Comparison of ENCODE assay signal across 8 cellular contexts in the genomic region with DNA sequence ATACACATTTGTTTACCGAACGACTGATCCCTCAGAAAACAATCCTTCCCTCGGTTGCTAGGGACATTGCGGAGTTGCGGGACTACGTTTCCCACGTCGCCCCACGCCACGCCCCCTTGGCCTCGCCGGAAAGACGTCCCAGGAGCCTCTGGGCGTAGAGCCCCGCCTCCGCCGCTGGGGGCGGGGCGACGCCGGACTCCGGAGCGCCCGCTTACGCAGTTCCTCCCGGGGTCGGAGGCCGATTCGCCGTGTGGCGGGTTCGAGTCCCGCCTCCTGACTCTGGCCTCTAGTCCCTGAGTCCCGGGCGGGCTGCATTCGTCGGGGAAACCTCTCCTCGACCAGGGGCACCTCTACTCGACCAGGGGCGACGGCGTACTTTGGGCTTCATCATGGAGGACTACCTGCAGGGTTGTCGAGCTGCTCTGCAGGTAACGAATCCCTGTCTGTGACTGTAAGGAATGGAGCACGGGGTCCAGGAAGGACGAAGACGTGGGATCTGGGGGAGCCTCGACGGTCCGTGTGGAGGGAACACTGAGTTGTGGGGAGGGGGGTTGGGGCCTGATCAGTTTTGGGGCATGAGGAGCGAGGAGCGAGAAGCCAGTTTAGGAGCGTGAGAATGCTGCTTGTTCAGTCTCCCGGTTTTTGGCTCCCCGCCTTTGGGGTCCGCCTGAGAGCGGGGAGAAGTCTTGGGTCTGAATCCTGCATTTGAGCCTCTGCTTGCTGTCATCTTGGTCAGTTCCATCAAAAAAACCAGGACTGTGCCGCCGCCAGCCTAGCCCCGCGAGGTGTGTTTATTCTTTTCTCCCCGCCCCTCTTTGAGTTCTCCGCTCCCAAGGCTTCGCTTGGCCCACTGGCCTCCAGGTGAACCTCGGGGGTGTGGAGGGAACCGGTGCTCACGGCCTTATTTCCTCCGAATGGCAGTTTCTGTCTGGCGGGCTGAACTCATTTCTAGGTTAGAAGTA. TPM values are rescaled to one million over a fixed set of nuclear protein-coding genes. Genes with fewer than 3 reads are reported as not detected.
A peak's percentile ranks its signal among the peaks of the same experiment; 100 is the strongest.
DNase-seq lines count a peak whose midpoint lies in the region; ATAC-seq, FAIRE-seq and TF ChIP-seq lines count a peak whose summit lies in the region.

A gene with protein sequence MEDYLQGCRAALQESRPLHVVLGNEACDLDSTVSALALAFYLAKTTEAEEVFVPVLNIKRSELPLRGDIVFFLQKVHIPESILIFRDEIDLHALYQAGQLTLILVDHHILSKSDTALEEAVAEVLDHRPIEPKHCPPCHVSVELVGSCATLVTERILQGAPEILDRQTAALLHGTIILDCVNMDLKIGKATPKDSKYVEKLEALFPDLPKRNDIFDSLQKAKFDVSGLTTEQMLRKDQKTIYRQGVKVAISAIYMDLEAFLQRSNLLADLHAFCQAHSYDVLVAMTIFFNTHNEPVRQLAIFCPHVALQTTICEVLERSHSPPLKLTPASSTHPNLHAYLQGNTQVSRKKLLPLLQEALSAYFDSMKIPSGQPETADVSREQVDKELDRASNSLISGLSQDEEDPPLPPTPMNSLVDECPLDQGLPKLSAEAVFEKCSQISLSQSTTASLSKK (plus strand): TSS at position 206 of the 962 bp plus-strand sequence. CDS start 184 bp downstream, at position 390.

- intact Hi-C loops in spleen (cut with DNase I; ENCODE audit: low total_unique reads), result no loop called here

- no peak for TF ChIP-seq RAD21 in A549 (conservative IDR thresholded peaks at IDR 0.05 in 1 of 2, IDR thresholded peaks at IDR 0.05 in 1 of 2)

- TF ChIP-seq EP300 in A549 (IDR thresholded peaks at IDR 0.05), result no peak

- ATAC-seq in A549 (peak; percentile 84 to 86), GM18907 (IDR thresholded peaks at IDR 0.05; ENCODE audit: unreplicated experiment) (peak; percentile 63), HG03342 (IDR thresholded peaks at IDR 0.05; ENCODE audit: unreplicated experiment) (peak; percentile 81)

- H3K4me1 ChIP-seq in A549 (peaks cover 53% of the 10 kb centered on the region), spleen (peaks cover 41 to 100% (median 88%) of the 10 kb centered on the region in 6 donors)

- POLR2A ChIA-PET in A549 (lab: Yijun Ruan, JAX), result no interaction called here

- no peaks in the 10 kb centered on the region for H3K9me3 ChIP-seq in A549
- no peaks in the 10 kb centered on the region for H3K9me3 ChIP-seq in spleen

- 0 out of 2 replicates have a peak, but pooled peaks have one; percentile 19 for TF ChIP-seq POLR2A in A549 (IDR thresholded peaks at IDR 0.05; ENCODE audit: low read length)
- no peak for TF ChIP-seq POLR2A in spleen (IDR thresholded peaks at IDR 0.05)

- H3K36me3 ChIP-seq in spleen, result peaks cover 0 to 9% (median 0%) of the 10 kb centered on the region in 6 donors

- 3% methylated on average over 38 of the region's 69 CpGs for WGBS in A549 (ENCODE audit: missing lambda C conversion rate)
- WGBS in spleen, 5 donors, result 0 to 1% (median 1%) methylated on average over 53 to 69 of the region's 69 CpGs

- CTCF ChIA-PET in A549 (lab: Yijun Ruan, JAX), result interaction anchor here (0.6 to 1.6 kb wide), 6 partner anchors 22 to 407 kb away, joined by 3 to 4 read pairs (median 3); a partner anchor contains a TSS

- no peaks in the 10 kb centered on the region for H3K27me3 ChIP-seq in spleen (replicated peaks in 1 of 7)

- H3K27ac ChIP-seq in A549 (peak within 1 kb of the TSS; percentile 92 to 95), spleen (peak within 1 kb of the TSS; percentile 84 to 95 (median 90))

- TF ChIP-seq CTCF in A549 (IDR thresholded peaks at IDR 0.05) (no peak), spleen (IDR thresholded peaks at IDR 0.05 in 8 of 11, conservative IDR thresholded peaks at IDR 0.05 in 3 of 11) (peak in 8 of 11 experiments; percentile 15 to 52 (median 40))

- peak; percentile 97 to 100 for DNase-seq in A549 (ENCODE audit: low read depth in 1 of 2, low spot score in 1 of 2)
- peak; percentile 89 for DNase-seq in NCI-H446 treated with DMSO at 0.1 percent for 48 hours (lab: John Stamatoyannopoulos, UW)
- peak; percentile 88 for DNase-seq in activated CD4-positive, CD25-positive, alpha-beta regulatory T cell treated with anti-CD3 and anti-CD28 coated beads, Interleukin-2, amount 50 U/mL, for 16 hours (ENCODE audit: low read depth, low spot score)
- peak; percentile 96 for DNase-seq in central memory CD4-positive, alpha-beta T cell
- peak; percentile 97 for DNase-seq in inferior parietal cortex (ENCODE audit: extremely low spot score)
- peak; percentile 99 for DNase-seq in spleen

- no peak for FAIRE-seq in A549 (lab: Jason Lieb, UNC)

- peak within 1 kb of the TSS; percentile 90 for H3K4me2 ChIP-seq in A549

- H3K4me3 ChIP-seq in A549 (peak within 1 kb of the TSS; percentile 88), spleen (peak within 1 kb of the TSS; percentile 19 to 87 (median 60))

TF ChIP-seq in A549, 52 proteins besides CTCF, POLR2A, EP300 and RAD21 (continues in another document):
- TF ChIP-seq BHLHE40 (IDR thresholded peaks at IDR 0.05; ENCODE audit: low read depth, low read length) (no peak), ZSCAN20 (CRISPR knock-in tag; IDR thresholded peaks at IDR 0.05) (no peak), JUN (IDR thresholded peaks at IDR 0.05) (peak in 1 of 2 experiments; percentile 50; a peak in 1 of 5 replicates), FOSL2 (IDR thresholded peaks at IDR 0.05) (no peak), FOSL2 (CRISPR knock-in tag; IDR thresholded peaks at IDR 0.05) (no peak), MAZ (IDR thresholded peaks at IDR 0.05; ENCODE audit: borderline replicate concordance, low read depth, low read length) (no peak), CBX2 (IDR thresholded peaks at IDR 0.05; ENCODE audit: borderline replicate concordance, low read depth) (no peak), MAFK (IDR thresholded peaks at IDR 0.05; ENCODE audit: partially characterized antibody) (no peak), NPAS2 (CRISPR knock-in tag; IDR thresholded peaks at IDR 0.05; ENCODE audit: borderline replicate concordance) (no peak), PHF8 (IDR thresholded peaks at IDR 0.05; ENCODE audit: borderline replicate concordance, low read depth) (peak; percentile 35; the same call in 1 of the 2 replicates), CBX8 (IDR thresholded peaks at IDR 0.05) (no peak), TFCP2L1 (CRISPR knock-in tag; IDR thresholded peaks at IDR 0.05) (0 out of 2 replicates have a peak, but pooled peaks have one; percentile 35), RFX5 (IDR thresholded peaks at IDR 0.05) (no peak; the same call in 1 of the 2 replicates), SMC3 (IDR thresholded peaks at IDR 0.05) (no peak), CEBPB (IDR thresholded peaks at IDR 0.05) (no peak), RNF2 (IDR thresholded peaks at IDR 0.05; ENCODE audit: borderline replicate concordance, low read depth) (no peak), RARB (CRISPR knock-in tag; IDR thresholded peaks at IDR 0.05) (no peak), MYC (IDR thresholded peaks at IDR 0.05; ENCODE audit: borderline replicate concordance, low read length) (no peak), KDM1A (IDR thresholded peaks at IDR 0.05; ENCODE audit: low read depth) (no peak), NR3C1 (IDR thresholded peaks at IDR 0.05) (no peak), ESRRA (IDR thresholded peaks at IDR 0.05; ENCODE audit: borderline replicate concordance, low read length) (no peak)
- TF ChIP-seq, protein P1, sequence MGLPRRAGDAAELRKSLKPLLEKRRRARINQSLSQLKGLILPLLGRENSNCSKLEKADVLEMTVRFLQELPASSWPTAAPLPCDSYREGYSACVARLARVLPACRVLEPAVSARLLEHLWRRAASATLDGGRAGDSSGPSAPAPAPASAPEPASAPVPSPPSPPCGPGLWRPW (IDR thresholded peaks at IDR 0.05), result no peak
- TF ChIP-seq, protein P2, sequence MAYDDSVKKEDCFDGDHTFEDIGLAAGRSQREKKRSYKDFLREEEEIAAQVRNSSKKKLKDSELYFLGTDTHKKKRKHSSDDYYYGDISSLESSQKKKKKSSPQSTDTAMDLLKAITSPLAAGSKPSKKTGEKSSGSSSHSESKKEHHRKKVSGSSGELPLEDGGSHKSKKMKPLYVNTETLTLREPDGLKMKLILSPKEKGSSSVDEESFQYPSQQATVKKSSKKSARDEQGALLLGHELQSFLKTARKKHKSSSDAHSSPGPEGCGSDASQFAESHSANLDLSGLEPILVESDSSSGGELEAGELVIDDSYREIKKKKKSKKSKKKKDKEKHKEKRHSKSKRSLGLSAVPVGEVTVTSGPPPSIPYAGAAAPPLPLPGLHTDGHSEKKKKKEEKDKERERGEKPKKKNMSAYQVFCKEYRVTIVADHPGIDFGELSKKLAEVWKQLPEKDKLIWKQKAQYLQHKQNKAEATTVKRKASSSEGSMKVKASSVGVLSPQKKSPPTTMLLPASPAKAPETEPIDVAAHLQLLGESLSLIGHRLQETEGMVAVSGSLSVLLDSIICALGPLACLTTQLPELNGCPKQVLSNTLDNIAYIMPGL (CRISPR knock-in tag; IDR thresholded peaks at IDR 0.05; ENCODE audit: borderline replicate concordance), result no peak
- TF ChIP-seq, protein P3, sequence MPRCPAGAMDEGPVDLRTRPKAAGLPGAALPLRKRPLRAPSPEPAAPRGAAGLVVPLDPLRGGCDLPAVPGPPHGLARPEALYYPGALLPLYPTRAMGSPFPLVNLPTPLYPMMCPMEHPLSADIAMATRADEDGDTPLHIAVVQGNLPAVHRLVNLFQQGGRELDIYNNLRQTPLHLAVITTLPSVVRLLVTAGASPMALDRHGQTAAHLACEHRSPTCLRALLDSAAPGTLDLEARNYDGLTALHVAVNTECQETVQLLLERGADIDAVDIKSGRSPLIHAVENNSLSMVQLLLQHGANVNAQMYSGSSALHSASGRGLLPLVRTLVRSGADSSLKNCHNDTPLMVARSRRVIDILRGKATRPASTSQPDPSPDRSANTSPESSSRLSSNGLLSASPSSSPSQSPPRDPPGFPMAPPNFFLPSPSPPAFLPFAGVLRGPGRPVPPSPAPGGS (IDR thresholded peaks at IDR 0.05), result 0 out of 3 replicates have a peak, but pooled peaks have one; percentile 26

RNA-seq across cellular contexts. Expression of the gene that starts here (rescaled TPM):
- polyA plus RNA-seq in A549 (2011; rRNA removed) (27.0 and 27.5 TPM in 2 replicates), A549 (2017; fragmentation: RNase III; extraction: RNeasy Plus Mini Kit Qiagen cat#74134 plus additional on column Dnase treatment) (11.1 to 11.9 TPM (median 11.1 TPM) in 3 replicates), spleen (10 to 100 TPM in 1 of 3 donors, 1 to 10 TPM in 2; 9.2 to 12.8 (median 9.9) TPM)
- polyA plus RNA-seq in A549 (2012; cell fraction: cytosol; rRNA removed), result 10.9 and 12.7 TPM in 2 replicates
- 7.7 and 9.5 TPM in 2 replicates for polyA plus RNA-seq in A549 (2012; cell fraction: nucleus; rRNA removed)
- 21.1 and 21.7 TPM in 2 replicates for polyA minus RNA-seq in A549 (2011; rRNA and poly(A)+ RNA removed)
- total RNA-seq in spleen, result 10 to 100 TPM; 15.7 to 22.6 (median 17.7) TPM

Comparison
In these comparisons a context has a peak if more than half of its experiments do, and no peak if none do; other contexts are left out.
1. Peak in every context shown above with its lines: DNase-seq, ATAC-seq, H3K4me3 ChIP-seq and H3K27ac ChIP-seq.